Comparison of ENCODE assay signal across 27 cellular contexts in the genomic region with DNA sequence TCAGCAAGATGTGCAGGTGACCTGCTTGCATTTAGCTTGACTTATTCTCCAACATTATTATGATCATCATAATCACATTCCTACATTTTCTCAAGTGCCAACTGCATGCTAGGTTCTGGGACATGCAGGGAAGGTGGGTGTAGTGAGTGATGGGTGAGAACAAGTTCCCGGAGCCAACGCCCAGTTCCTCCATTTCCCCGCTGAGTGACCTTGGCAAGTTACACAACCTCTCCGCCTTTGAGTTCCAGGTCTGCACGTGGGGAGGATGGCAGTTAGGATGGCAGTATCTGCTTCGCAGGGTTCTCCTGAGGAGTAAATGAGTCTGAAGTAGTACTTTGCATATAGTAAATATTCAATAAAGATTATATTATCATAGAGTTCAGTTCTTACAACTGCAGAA.
"Had no signal": no experiment of that assay in that cellular context is flagged by ENCODE, and none has a peak within 500 bp of the region (broad histone marks: within the 10 kb centered on the region; RNA-seq: fewer than 3 reads in every experiment).

No MANE protein-coding gene starts in this region.

- DNase-seq: activated B cell treated with CpG ODN at 0.5 μM for 24 hours; activated CD4-positive, alpha-beta T cell treated with anti-CD3 and anti-CD28 coated beads for 48 hours; activated CD4-positive, alpha-beta T cell treated with anti-CD3 and anti-CD28 coated beads, Interleukin-2, amount 50 U/mL, for 1 hour; activated CD4-positive, alpha-beta T cell treated with anti-CD3 and anti-CD28 coated beads, Interleukin-2, amount 50 U/mL, for 48 hours; activated CD8-positive, alpha-beta memory T cell treated with anti-CD3 and anti-CD28 coated beads for 24 hours; activated CD8-positive, alpha-beta T cell treated with anti-CD3 and anti-CD28 coated beads for 36 hours; activated effector memory CD4-positive, alpha-beta T cell treated with Interleukin-2 at 50 U/mL for 16 hours; activated gamma-delta T cell treated with Interleukin-2 at 50 U/mL for 16 hours; activated naive CD4-positive, alpha-beta T cell treated with anti-CD3 and anti-CD28 coated beads, Interleukin-2, amount 50 U/mL, for 16 hours; activated naive CD4-positive, alpha-beta T cell treated with Interleukin-2 at 50 U/mL for 16 hours; activated T-cell treated with anti-CD3 and anti-CD28 coated beads, Interleukin-2, amount 50 U/mL, for 4 hours; amniotic stem cell; effector memory CD8-positive, alpha-beta T cell; erythroblast; foreskin keratinocyte; gastrocnemius medialis; glutamatergic neuron; T-helper 2 cell; WERI-Rb-1 had no signal

- H3K4me3 ChIP-seq: coronary artery, dorsolateral prefrontal cortex, esophagus muscularis mucosa, gastrocnemius medialis had no signal

- H3K36me3 ChIP-seq: esophagus muscularis mucosa, gastrocnemius medialis, WERI-Rb-1 had no signal

- H3K4me3 Mint-ChIP-seq: activated B cell treated with CpG ODN at 0.5 μM for 24 hours; activated CD8-positive, alpha-beta T cell treated with anti-CD3 and anti-CD28 coated beads for 36 hours; activated naive CD8-positive, alpha-beta T cell; activated T-cell treated with anti-CD3 and anti-CD28 coated beads, Interleukin-2, amount 50 U/mL, for 4 hours; activated T-helper 17 cell treated with anti-CD3 and anti-CD28 coated beads, Interleukin-2, amount 50 U/mL, for 72 hours; central memory CD8-positive, alpha-beta T cell; dendritic cell treated with granulocyte-macrophage colony-stimulating factor and Interleukin-4, amounts not matched to agents 40 ng/mL and 50 ng/mL, for 4 days; effector memory CD8-positive, alpha-beta T cell had no signal

- H3K9me3 ChIP-seq: esophagus muscularis mucosa, gastrocnemius medialis had no signal

- H3K27ac ChIP-seq: coronary artery, dorsolateral prefrontal cortex, esophagus muscularis mucosa, foreskin keratinocyte, gastrocnemius medialis, WERI-Rb-1 had no signal

- ATAC-seq: activated CD4-positive, CD25-positive, alpha-beta regulatory T cell treated with anti-CD3 and anti-CD28 coated beads, Interleukin-2, amount 50 U/mL, for 24 hours; activated CD8-positive, alpha-beta T cell treated with anti-CD3 and anti-CD28 coated beads for 36 hours; activated T-cell treated with anti-CD3 and anti-CD28 coated beads, Interleukin-2, amount 50 U/mL, for 4 hours; activated T-helper 17 cell treated with anti-CD3 and anti-CD28 coated beads, Interleukin-2, amount 50 U/mL, for 72 hours; effector memory CD8-positive, alpha-beta T cell; foreskin keratinocyte; gastrocnemius medialis had no signal

- H3K27ac Mint-ChIP-seq: activated B cell treated with CpG ODN at 0.5 μM for 24 hours; activated CD8-positive, alpha-beta T cell treated with anti-CD3 and anti-CD28 coated beads for 36 hours; activated naive CD8-positive, alpha-beta T cell; activated T-helper 17 cell treated with anti-CD3 and anti-CD28 coated beads, Interleukin-2, amount 50 U/mL, for 72 hours; dendritic cell treated with granulocyte-macrophage colony-stimulating factor and Interleukin-4, amounts not matched to agents 40 ng/mL and 50 ng/mL, for 4 days; effector memory CD8-positive, alpha-beta T cell had no signal

- H3K36me3 Mint-ChIP-seq: activated naive CD8-positive, alpha-beta T cell had no signal

- H3K27me3 ChIP-seq: dorsolateral prefrontal cortex, foreskin keratinocyte, gastrocnemius medialis had no signal

- H3K9me3 Mint-ChIP-seq: activated B cell treated with CpG ODN at 0.5 μM for 24 hours; activated CD8-positive, alpha-beta T cell treated with anti-CD3 and anti-CD28 coated beads for 36 hours; activated T-cell treated with anti-CD3 and anti-CD28 coated beads, Interleukin-2, amount 50 U/mL, for 4 hours; activated T-helper 17 cell treated with anti-CD3 and anti-CD28 coated beads, Interleukin-2, amount 50 U/mL, for 72 hours; central memory CD8-positive, alpha-beta T cell; dendritic cell treated with granulocyte-macrophage colony-stimulating factor and Interleukin-4, amounts not matched to agents 40 ng/mL and 50 ng/mL, for 4 days; effector memory CD8-positive, alpha-beta T cell had no signal

- H3K4me1 Mint-ChIP-seq: activated T-helper 17 cell treated with anti-CD3 and anti-CD28 coated beads, Interleukin-2, amount 50 U/mL, for 72 hours had no signal

- H3K4me1 ChIP-seq: esophagus muscularis mucosa, foreskin keratinocyte, gastrocnemius medialis had no signal
